Comparison of ENCODE assay signal across 1 cellular context in the genomic region with DNA sequence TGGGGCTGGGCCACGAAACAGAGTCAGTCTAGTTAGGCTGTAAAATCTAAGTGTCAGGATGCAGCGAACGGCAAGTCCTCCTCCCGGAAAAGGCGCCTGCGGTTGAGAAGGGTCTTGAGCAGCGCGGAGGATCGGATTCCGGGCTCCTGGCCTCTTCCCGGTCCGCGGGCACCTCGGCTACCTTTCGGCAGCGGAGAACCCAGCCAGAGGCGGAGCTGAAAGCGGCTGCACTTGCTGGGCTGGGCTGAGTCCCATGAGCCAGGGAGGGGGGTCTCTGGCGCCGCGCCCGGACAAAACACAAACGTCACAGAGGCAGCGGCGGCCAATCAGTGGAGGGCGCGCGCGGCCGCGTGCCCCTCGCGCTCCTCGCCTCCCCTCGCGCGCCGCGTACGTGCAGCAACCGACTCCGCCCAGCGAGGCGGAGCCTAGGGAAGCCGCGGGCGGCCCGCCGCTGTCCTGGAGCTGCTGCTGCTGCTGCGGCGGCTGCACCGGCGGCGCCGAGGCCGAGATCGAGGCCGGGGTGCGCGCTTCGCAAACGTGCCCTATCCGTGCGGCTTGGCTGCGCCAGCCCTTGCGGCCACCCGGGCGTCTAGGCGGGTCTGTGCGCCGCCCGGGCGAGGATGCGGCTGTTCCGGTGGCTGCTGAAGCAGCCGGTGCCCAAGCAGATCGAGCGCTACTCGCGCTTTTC.
TF ChIP-seq lines count a peak whose summit lies in the region.

Gene PDK3 (plus strand): TSS at position 451 of the 688 bp plus-strand sequence. CDS start 170 bp downstream, at position 621.

TF ChIP-seq in K562, 482 proteins besides CTCF, POLR2A, EP300 and RAD21 (continued from another document and continues in another):
- TF ChIP-seq, protein P1, sequence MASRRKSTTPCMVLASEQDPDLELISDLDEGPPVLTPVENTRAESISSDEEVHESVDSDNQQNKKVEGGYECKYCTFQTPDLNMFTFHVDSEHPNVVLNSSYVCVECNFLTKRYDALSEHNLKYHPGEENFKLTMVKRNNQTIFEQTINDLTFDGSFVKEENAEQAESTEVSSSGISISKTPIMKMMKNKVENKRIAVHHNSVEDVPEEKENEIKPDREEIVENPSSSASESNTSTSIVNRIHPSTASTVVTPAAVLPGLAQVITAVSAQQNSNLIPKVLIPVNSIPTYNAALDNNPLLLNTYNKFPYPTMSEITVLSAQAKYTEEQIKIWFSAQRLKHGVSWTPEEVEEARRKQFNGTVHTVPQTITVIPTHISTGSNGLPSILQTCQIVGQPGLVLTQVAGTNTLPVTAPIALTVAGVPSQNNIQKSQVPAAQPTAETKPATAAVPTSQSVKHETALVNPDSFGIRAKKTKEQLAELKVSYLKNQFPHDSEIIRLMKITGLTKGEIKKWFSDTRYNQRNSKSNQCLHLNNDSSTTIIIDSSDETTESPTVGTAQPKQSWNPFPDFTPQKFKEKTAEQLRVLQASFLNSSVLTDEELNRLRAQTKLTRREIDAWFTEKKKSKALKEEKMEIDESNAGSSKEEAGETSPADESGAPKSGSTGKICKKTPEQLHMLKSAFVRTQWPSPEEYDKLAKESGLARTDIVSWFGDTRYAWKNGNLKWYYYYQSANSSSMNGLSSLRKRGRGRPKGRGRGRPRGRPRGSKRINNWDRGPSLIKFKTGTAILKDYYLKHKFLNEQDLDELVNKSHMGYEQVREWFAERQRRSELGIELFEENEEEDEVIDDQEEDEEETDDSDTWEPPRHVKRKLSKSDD (conservative IDR thresholded peaks at IDR 0.05; ENCODE audit: low read length) = no peak
- TF ChIP-seq POLR2B (IDR thresholded peaks at IDR 0.05; ENCODE audit: low read depth, partially characterized antibody) (no peak), ZBTB40 (IDR thresholded peaks at IDR 0.05) (no peak), ZBTB40 (CRISPR knock-in tag; IDR thresholded peaks at IDR 0.05) (no peak), TAF9B (IDR thresholded peaks at IDR 0.05; ENCODE audit: partially characterized antibody) (no peak), TEAD1 (CRISPR knock-in tag; IDR thresholded peaks at IDR 0.05) (no peak), POU5F1 (IDR thresholded peaks at IDR 0.05; ENCODE audit: borderline replicate concordance, low read depth, low read length, partially characterized antibody) (no peak), UBTF (IDR thresholded peaks at IDR 0.05; ENCODE audit: borderline replicate concordance in 1 of 2, low read depth in 2 of 2, low read length in 2 of 2) (0 out of 4 replicates have a peak, but pooled peaks of 1 of the 2 experiments have one; percentile 31), FIP1L1 (IDR thresholded peaks at IDR 0.05; ENCODE audit: low read depth, low read length, poor library complexity, severe bottlenecking) (no peak), MYBL2 (IDR thresholded peaks at IDR 0.05; ENCODE audit: low read depth) (no peak), MYBL2 (CRISPR knock-in tag; IDR thresholded peaks at IDR 0.05; ENCODE audit: borderline replicate concordance) (no peak), CHD7 (IDR thresholded peaks at IDR 0.05; ENCODE audit: low read depth, low read length) (no peak), PHF21A (IDR thresholded peaks at IDR 0.05; ENCODE audit: borderline replicate concordance, low read depth) (no peak), CCNT2 (IDR thresholded peaks at IDR 0.05; ENCODE audit: borderline replicate concordance, extremely low read depth, insufficient read length, low read depth, low read length) (peak; percentile 50), FOS (IDR thresholded peaks at IDR 0.05; ENCODE audit: extremely low read depth, insufficient read length) (no peak)
- TF ChIP-seq, protein P2, sequence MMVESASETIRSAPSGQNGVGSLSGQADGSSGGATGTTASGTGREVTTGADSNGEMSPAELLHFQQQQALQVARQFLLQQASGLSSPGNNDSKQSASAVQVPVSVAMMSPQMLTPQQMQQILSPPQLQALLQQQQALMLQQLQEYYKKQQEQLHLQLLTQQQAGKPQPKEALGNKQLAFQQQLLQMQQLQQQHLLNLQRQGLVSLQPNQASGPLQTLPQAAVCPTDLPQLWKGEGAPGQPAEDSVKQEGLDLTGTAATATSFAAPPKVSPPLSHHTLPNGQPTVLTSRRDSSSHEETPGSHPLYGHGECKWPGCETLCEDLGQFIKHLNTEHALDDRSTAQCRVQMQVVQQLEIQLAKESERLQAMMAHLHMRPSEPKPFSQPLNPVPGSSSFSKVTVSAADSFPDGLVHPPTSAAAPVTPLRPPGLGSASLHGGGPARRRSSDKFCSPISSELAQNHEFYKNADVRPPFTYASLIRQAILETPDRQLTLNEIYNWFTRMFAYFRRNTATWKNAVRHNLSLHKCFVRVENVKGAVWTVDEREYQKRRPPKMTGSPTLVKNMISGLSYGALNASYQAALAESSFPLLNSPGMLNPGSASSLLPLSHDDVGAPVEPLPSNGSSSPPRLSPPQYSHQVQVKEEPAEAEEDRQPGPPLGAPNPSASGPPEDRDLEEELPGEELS (CRISPR knock-in tag; IDR thresholded peaks at IDR 0.05; ENCODE audit: borderline replicate concordance) = no peak
